1 cellular context compared by ENCODE assay signal in genomic region chr19:19366691-19367396, GRCh38.
TF ChIP-seq lines count a peak whose summit lies in the region.

No MANE protein-coding gene starts in this region.

TF ChIP-seq in HepG2, 621 proteins besides CTCF, POLR2A, EP300 and RAD21 (continued from another document and continues in another):
- TF ChIP-seq, protein P1, sequence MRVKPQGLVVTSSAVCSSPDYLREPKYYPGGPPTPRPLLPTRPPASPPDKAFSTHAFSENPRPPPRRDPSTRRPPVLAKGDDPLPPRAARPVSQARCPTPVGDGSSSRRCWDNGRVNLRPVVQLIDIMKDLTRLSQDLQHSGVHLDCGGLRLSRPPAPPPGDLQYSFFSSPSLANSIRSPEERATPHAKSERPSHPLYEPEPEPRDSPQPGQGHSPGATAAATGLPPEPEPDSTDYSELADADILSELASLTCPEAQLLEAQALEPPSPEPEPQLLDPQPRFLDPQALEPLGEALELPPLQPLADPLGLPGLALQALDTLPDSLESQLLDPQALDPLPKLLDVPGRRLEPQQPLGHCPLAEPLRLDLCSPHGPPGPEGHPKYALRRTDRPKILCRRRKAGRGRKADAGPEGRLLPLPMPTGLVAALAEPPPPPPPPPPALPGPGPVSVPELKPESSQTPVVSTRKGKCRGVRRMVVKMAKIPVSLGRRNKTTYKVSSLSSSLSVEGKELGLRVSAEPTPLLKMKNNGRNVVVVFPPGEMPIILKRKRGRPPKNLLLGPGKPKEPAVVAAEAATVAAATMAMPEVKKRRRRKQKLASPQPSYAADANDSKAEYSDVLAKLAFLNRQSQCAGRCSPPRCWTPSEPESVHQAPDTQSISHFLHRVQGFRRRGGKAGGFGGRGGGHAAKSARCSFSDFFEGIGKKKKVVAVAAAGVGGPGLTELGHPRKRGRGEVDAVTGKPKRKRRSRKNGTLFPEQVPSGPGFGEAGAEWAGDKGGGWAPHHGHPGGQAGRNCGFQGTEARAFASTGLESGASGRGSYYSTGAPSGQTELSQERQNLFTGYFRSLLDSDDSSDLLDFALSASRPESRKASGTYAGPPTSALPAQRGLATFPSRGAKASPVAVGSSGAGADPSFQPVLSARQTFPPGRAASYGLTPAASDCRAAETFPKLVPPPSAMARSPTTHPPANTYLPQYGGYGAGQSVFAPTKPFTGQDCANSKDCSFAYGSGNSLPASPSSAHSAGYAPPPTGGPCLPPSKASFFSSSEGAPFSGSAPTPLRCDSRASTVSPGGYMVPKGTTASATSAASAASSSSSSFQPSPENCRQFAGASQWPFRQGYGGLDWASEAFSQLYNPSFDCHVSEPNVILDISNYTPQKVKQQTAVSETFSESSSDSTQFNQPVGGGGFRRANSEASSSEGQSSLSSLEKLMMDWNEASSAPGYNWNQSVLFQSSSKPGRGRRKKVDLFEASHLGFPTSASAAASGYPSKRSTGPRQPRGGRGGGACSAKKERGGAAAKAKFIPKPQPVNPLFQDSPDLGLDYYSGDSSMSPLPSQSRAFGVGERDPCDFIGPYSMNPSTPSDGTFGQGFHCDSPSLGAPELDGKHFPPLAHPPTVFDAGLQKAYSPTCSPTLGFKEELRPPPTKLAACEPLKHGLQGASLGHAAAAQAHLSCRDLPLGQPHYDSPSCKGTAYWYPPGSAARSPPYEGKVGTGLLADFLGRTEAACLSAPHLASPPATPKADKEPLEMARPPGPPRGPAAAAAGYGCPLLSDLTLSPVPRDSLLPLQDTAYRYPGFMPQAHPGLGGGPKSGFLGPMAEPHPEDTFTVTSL (CRISPR knock-in tag; IDR thresholded peaks at IDR 0.05; ENCODE audit: borderline replicate concordance), result no peak
- TF ChIP-seq HCFC1 (IDR thresholded peaks at IDR 0.05; ENCODE audit: low read depth, low read length), result peak; percentile 52; the same call in 1 of the 2 replicates
- peak; percentile 71; the same call in 1 of the 2 replicates for TF ChIP-seq ZNF891 (CRISPR knock-in tag; IDR thresholded peaks at IDR 0.05)
- TF ChIP-seq UBTF (CRISPR knock-in tag; IDR thresholded peaks at IDR 0.05), result peak; percentile 52
- TF ChIP-seq ZNF496 (CRISPR knock-in tag; IDR thresholded peaks at IDR 0.05; ENCODE audit: insufficient replicate concordance), result no peak
- TF ChIP-seq, protein P2, sequence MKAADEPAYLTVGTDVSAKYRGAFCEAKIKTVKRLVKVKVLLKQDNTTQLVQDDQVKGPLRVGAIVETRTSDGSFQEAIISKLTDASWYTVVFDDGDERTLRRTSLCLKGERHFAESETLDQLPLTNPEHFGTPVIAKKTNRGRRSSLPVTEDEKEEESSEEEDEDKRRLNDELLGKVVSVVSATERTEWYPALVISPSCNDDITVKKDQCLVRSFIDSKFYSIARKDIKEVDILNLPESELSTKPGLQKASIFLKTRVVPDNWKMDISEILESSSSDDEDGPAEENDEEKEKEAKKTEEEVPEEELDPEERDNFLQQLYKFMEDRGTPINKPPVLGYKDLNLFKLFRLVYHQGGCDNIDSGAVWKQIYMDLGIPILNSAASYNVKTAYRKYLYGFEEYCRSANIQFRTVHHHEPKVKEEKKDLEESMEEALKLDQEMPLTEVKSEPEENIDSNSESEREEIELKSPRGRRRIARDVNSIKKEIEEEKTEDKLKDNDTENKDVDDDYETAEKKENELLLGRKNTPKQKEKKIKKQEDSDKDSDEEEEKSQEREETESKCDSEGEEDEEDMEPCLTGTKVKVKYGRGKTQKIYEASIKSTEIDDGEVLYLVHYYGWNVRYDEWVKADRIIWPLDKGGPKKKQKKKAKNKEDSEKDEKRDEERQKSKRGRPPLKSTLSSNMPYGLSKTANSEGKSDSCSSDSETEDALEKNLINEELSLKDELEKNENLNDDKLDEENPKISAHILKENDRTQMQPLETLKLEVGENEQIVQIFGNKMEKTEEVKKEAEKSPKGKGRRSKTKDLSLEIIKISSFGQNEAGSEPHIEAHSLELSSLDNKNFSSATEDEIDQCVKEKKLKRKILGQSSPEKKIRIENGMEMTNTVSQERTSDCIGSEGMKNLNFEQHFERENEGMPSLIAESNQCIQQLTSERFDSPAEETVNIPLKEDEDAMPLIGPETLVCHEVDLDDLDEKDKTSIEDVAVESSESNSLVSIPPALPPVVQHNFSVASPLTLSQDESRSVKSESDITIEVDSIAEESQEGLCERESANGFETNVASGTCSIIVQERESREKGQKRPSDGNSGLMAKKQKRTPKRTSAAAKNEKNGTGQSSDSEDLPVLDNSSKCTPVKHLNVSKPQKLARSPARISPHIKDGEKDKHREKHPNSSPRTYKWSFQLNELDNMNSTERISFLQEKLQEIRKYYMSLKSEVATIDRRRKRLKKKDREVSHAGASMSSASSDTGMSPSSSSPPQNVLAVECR (CRISPR knock-in tag; IDR thresholded peaks at IDR 0.05; ENCODE audit: borderline replicate concordance), result peak; percentile 80; the same call in 1 of the 2 replicates
- TF ChIP-seq ZSCAN9 (CRISPR knock-in tag; IDR thresholded peaks at IDR 0.05; ENCODE audit: borderline replicate concordance), result peak; percentile 68; the same call in 1 of the 2 replicates
- TF ChIP-seq, protein P3, sequence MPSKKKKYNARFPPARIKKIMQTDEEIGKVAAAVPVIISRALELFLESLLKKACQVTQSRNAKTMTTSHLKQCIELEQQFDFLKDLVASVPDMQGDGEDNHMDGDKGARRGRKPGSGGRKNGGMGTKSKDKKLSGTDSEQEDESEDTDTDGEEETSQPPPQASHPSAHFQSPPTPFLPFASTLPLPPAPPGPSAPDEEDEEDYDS (CRISPR knock-in tag; IDR thresholded peaks at IDR 0.05), result peak; percentile 69; the same call in 1 of the 2 replicates
- TF ChIP-seq ZNF530 (CRISPR knock-in tag; IDR thresholded peaks at IDR 0.05; ENCODE audit: low read depth), result no peak
- no peak; the same call in 1 of the 2 replicates for TF ChIP-seq ZNF329 (CRISPR knock-in tag; IDR thresholded peaks at IDR 0.05; ENCODE audit: low read depth)
- TF ChIP-seq, protein P4, sequence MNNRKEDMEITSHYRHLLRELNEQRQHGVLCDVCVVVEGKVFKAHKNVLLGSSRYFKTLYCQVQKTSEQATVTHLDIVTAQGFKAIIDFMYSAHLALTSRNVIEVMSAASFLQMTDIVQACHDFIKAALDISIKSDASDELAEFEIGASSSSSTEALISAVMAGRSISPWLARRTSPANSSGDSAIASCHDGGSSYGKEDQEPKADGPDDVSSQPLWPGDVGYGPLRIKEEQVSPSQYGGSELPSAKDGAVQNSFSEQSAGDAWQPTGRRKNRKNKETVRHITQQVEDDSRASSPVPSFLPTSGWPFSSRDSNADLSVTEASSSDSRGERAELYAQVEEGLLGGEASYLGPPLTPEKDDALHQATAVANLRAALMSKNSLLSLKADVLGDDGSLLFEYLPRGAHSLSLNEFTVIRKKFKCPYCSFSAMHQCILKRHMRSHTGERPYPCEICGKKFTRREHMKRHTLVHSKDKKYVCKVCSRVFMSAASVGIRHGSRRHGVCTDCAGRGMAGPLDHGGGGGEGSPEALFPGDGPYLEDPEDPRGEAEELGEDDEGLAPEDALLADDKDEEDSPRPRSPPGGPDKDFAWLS (CRISPR knock-in tag; IDR thresholded peaks at IDR 0.05; ENCODE audit: borderline replicate concordance), result no peak
- peak; percentile 97 for TF ChIP-seq PHF5A (CRISPR knock-in tag; IDR thresholded peaks at IDR 0.05; ENCODE audit: low read depth, unreplicated experiment)
- no peak for TF ChIP-seq CEBPZ (IDR thresholded peaks at IDR 0.05; ENCODE audit: low read length)
- peak; percentile 51; the same call in 1 of the 2 replicates for TF ChIP-seq NRL (CRISPR knock-in tag; IDR thresholded peaks at IDR 0.05; ENCODE audit: borderline replicate concordance)
- peak; percentile 88; the same call in 1 of the 2 replicates for TF ChIP-seq RFXAP (CRISPR knock-in tag; IDR thresholded peaks at IDR 0.05; ENCODE audit: borderline replicate concordance)
- TF ChIP-seq HNF1B (CRISPR knock-in tag; IDR thresholded peaks at IDR 0.05), result peak; percentile 92
- peak; percentile 69 for TF ChIP-seq MIXL1 (CRISPR knock-in tag; IDR thresholded peaks at IDR 0.05)
- TF ChIP-seq THRA (CRISPR knock-in tag; IDR thresholded peaks at IDR 0.05; ENCODE audit: borderline replicate concordance), result peak; percentile 98
- TF ChIP-seq FOXA3 (CRISPR knock-in tag; IDR thresholded peaks at IDR 0.05), result peak; percentile 64
- TF ChIP-seq MAZ (IDR thresholded peaks at IDR 0.05; ENCODE audit: borderline replicate concordance, low read depth, low read length), result no peak
- peak; percentile 72 for TF ChIP-seq MAZ (CRISPR knock-in tag; IDR thresholded peaks at IDR 0.05; ENCODE audit: low read depth)
- TF ChIP-seq SP2 (CRISPR knock-in tag; IDR thresholded peaks at IDR 0.05), result 0 out of 2 replicates have a peak, but pooled peaks have one; percentile 17
- 0 out of 2 replicates have a peak, but pooled peaks have one; percentile 34 for TF ChIP-seq SRF (IDR thresholded peaks at IDR 0.05; ENCODE audit: low read depth, low read length)
- peak; percentile 61; the same call in 1 of the 2 replicates for TF ChIP-seq NFKBIZ (CRISPR knock-in tag; IDR thresholded peaks at IDR 0.05)
- TF ChIP-seq ZNF710 (CRISPR knock-in tag; IDR thresholded peaks at IDR 0.05; ENCODE audit: borderline replicate concordance), result peak; percentile 36; the same call in 1 of the 2 replicates
- TF ChIP-seq RXRB (CRISPR knock-in tag; IDR thresholded peaks at IDR 0.05; ENCODE audit: borderline replicate concordance), result peak; percentile 95
- no peak for TF ChIP-seq ATF4 (CRISPR knock-in tag; IDR thresholded peaks at IDR 0.05)
